Comparison of ENCODE assay signal across 8 cellular contexts in the genomic region with DNA sequence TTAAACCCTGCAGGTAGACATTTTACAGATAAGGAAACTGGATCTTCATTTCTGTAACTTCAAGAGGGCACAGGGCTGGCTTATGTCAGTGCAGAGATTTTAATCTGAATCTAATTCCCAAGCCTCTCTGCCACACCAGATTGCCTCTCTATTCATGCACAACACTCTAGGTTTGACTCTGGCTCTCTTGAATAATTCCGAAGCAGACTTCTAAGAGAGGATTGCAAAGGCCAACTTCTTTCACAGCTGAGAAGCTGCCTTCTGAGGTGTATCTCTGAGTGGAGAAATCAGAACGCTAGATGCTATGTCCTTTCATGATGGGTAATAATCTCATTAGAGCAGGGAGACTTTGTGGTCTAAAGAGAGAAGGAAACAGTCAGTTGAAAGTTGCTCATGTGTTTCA. TPM values are rescaled to one million over a fixed set of nuclear protein-coding genes. Genes with fewer than 3 reads are reported as not detected.
DNase-seq lines count a peak whose midpoint lies in the region; ATAC-seq lines count a peak whose summit lies in the region.

No MANE protein-coding gene starts in this region.

- no peak overlapping the region for H3K23ac ChIP-seq in mesenchymal stem cell (ENCODE audit: low read length in 2 of 2)

- no peak overlapping the region for H4K91ac ChIP-seq in mesenchymal stem cell (ENCODE audit: low read length)

- H3K4ac ChIP-seq in mesenchymal stem cell (ENCODE audit: low read depth in 1 of 2, low read length in 2 of 2): no peak overlapping the region

- no peak overlapping the region for H3K4me3 ChIP-seq in mesenchymal stem cell (ENCODE audit: insufficient read depth in 1 of 2, low read depth in 1 of 2, low read length in 2 of 2)

- H3K9me3 ChIP-seq in mesenchymal stem cell (ENCODE audit: control insufficient read depth, low read length): peaks cover under 1% of the 10 kb centered on the region

- H3K14ac ChIP-seq in mesenchymal stem cell (ENCODE audit: low read length in 2 of 2): no peak overlapping the region

- H3K9ac ChIP-seq in mesenchymal stem cell (ENCODE audit: low read length): no peak overlapping the region

- H2AK5ac ChIP-seq in mesenchymal stem cell (ENCODE audit: low read length, severe bottlenecking): no peak overlapping the region

- no peak overlapping the region for H2BK12ac ChIP-seq in mesenchymal stem cell (ENCODE audit: low read length in 2 of 2)

- H2BK15ac ChIP-seq in mesenchymal stem cell (ENCODE audit: low read depth, poor library complexity, severe bottlenecking): no peak overlapping the region

- ATAC-seq in GM18508 (IDR thresholded peaks at IDR 0.05; ENCODE audit: insufficient read depth, unreplicated experiment) (peak; percentile 38), GM21619 (IDR thresholded peaks at IDR 0.05; ENCODE audit: unreplicated experiment) (peak; percentile 56), HG03571 (IDR thresholded peaks at IDR 0.05; ENCODE audit: unreplicated experiment) (peak; percentile 63)

- no peaks in the 10 kb centered on the region for H3K27me3 ChIP-seq in mesenchymal stem cell (ENCODE audit: control insufficient read depth in 1 of 2, insufficient read depth in 1 of 2, low read length in 2 of 2)

- peak overlapping the region; percentile 21 for H3K27ac ChIP-seq in mesenchymal stem cell (ENCODE audit: low read length, poor library complexity, severe bottlenecking)

- H2AFZ ChIP-seq in mesenchymal stem cell (ENCODE audit: low read depth, low read length): no peak overlapping the region

- H3K18ac ChIP-seq in mesenchymal stem cell (ENCODE audit: low read depth in 1 of 2, low read length in 2 of 2): peak overlapping the region in 1 of 2 experiments; percentile 54

- WGBS in mesenchymal stem cell: 99% methylated on average over 2 of the region's 2 CpGs

- no peak overlapping the region for H2BK5ac ChIP-seq in mesenchymal stem cell (ENCODE audit: low read depth, low read length, poor library complexity, severe bottlenecking)

- no peak overlapping the region for H4K8ac ChIP-seq in mesenchymal stem cell (ENCODE audit: low read length)

- H3K4me1 ChIP-seq in mesenchymal stem cell (ENCODE audit: control insufficient read depth, insufficient read depth, low read depth, low read length): peaks cover 8% of the 10 kb centered on the region

- H3K4me2 ChIP-seq in mesenchymal stem cell (ENCODE audit: low read length, poor library complexity, severe bottlenecking): no peak overlapping the region

- H3K36me3 ChIP-seq in mesenchymal stem cell (ENCODE audit: control insufficient read depth in 1 of 2, insufficient read depth in 2 of 2, low read depth in 1 of 2, low read length in 2 of 2): no peaks in the 10 kb centered on the region

- H2BK120ac ChIP-seq in mesenchymal stem cell (ENCODE audit: low read depth, low read length): no peak overlapping the region

- DNase-seq in mesenchymal stem cell (no peak), SW 1271 (lab: John Stamatoyannopoulos, UW) (no peak), NCI-H345 (lab: John Stamatoyannopoulos, UW) (no peak), NCI-H510A treated with DMSO at 0.1 percent for 48 hours (lab: John Stamatoyannopoulos, UW) (no peak)
- DNase-seq in activated CD8-positive, alpha-beta memory T cell treated with anti-CD3 and anti-CD28 coated beads, Interleukin-2, amount 50 U/mL, for 48 hours: no peak

- peaks cover 26% of the 10 kb centered on the region for H3K79me1 ChIP-seq in mesenchymal stem cell (replicated peaks; ENCODE audit: low read length, poor library complexity, severe bottlenecking)

RNA-seq across cellular contexts. Expression of a gene that starts 20.1 kb away (rescaled TPM):
- 75.8 TPM for polyA plus RNA-seq in mesenchymal stem cell (2013, experiment 1 of 2)
- 73.2 TPM for polyA plus RNA-seq in mesenchymal stem cell (2013, experiment 2 of 2)
